In genomic region chr19:1210227-1210538, GRCh38 we compare ENCODE assay signal across 1 cellular context.
TF ChIP-seq lines count a peak whose summit lies in the region.

No MANE protein-coding gene starts in this region.

TF ChIP-seq in K562, 482 proteins besides CTCF, POLR2A, EP300 and RAD21:
- TF ChIP-seq RBFOX2 (IDR thresholded peaks at IDR 0.05; ENCODE audit: low read depth, low read length) = peak; percentile 37
- no peak for TF ChIP-seq ZNF445 (CRISPR knock-in tag; IDR thresholded peaks at IDR 0.05; ENCODE audit: low read depth)
- no peak for TF ChIP-seq SIX5 (IDR thresholded peaks at IDR 0.05; ENCODE audit: borderline replicate concordance in 1 of 2, insufficient read depth in 1 of 2, low read depth in 1 of 2, low read length in 2 of 2)
- no peak for TF ChIP-seq PCBP1 (IDR thresholded peaks at IDR 0.05; ENCODE audit: low read depth, low read length, poor library complexity, severe bottlenecking)
- TF ChIP-seq ETV6 (IDR thresholded peaks at IDR 0.05; ENCODE audit: borderline replicate concordance in 1 of 2, low read depth in 2 of 2, low read length in 1 of 2) = no peak
- no peak for TF ChIP-seq ETV6 (CRISPR knock-in tag; IDR thresholded peaks at IDR 0.05; ENCODE audit: borderline replicate concordance)
- peak; percentile 60 for TF ChIP-seq POLR2G (IDR thresholded peaks at IDR 0.05; ENCODE audit: low read depth, low read length)
- no peak for TF ChIP-seq RERE (CRISPR knock-in tag; IDR thresholded peaks at IDR 0.05; ENCODE audit: borderline replicate concordance)
